1 cellular context compared by ENCODE assay signal in the genomic region with DNA sequence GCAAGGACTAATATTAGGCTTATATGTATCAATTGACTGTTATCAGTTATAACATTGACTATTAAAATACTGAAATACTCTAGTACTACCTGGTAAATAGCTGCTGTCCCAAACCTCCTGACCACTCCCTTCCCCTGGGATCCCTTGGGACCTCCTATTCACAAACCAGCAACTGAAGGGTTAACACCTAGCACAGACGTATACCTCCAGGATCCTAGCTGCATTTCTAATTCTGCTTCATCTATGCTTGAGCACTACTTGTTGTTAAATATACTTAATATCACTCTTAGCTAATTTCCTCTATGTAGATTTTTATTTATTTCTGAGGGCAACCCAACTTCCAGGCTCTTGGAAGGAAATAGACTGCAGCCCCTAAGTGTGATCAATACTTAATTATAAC.
TF ChIP-seq lines count a peak whose summit lies in the region.

No MANE protein-coding gene starts in this region.

TF ChIP-seq in GM23338, 12 proteins besides CTCF, POLR2A, EP300 and RAD21 (continued from another document):
- no peak for TF ChIP-seq JUNB (IDR thresholded peaks at IDR 0.05; ENCODE audit: unreplicated experiment)
- no peak for TF ChIP-seq NANOG (IDR thresholded peaks at IDR 0.05; ENCODE audit: borderline replicate concordance)
- TF ChIP-seq STAT1 (IDR thresholded peaks at IDR 0.05; ENCODE audit: unreplicated experiment): no peak
- TF ChIP-seq ZNF331 (CRISPR knock-in tag; IDR thresholded peaks at IDR 0.05; ENCODE audit: low read depth): no peak
- TF ChIP-seq ZNF114 (CRISPR knock-in tag; IDR thresholded peaks at IDR 0.05): no peak
- TF ChIP-seq POLR2AphosphoS5 (IDR thresholded peaks at IDR 0.05; ENCODE audit: low read depth): no peak
- TF ChIP-seq, protein P1, sequence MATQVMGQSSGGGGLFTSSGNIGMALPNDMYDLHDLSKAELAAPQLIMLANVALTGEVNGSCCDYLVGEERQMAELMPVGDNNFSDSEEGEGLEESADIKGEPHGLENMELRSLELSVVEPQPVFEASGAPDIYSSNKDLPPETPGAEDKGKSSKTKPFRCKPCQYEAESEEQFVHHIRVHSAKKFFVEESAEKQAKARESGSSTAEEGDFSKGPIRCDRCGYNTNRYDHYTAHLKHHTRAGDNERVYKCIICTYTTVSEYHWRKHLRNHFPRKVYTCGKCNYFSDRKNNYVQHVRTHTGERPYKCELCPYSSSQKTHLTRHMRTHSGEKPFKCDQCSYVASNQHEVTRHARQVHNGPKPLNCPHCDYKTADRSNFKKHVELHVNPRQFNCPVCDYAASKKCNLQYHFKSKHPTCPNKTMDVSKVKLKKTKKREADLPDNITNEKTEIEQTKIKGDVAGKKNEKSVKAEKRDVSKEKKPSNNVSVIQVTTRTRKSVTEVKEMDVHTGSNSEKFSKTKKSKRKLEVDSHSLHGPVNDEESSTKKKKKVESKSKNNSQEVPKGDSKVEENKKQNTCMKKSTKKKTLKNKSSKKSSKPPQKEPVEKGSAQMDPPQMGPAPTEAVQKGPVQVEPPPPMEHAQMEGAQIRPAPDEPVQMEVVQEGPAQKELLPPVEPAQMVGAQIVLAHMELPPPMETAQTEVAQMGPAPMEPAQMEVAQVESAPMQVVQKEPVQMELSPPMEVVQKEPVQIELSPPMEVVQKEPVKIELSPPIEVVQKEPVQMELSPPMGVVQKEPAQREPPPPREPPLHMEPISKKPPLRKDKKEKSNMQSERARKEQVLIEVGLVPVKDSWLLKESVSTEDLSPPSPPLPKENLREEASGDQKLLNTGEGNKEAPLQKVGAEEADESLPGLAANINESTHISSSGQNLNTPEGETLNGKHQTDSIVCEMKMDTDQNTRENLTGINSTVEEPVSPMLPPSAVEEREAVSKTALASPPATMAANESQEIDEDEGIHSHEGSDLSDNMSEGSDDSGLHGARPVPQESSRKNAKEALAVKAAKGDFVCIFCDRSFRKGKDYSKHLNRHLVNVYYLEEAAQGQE (IDR thresholded peaks at IDR 0.05; ENCODE audit: unreplicated experiment): no peak
- TF ChIP-seq, protein P2, sequence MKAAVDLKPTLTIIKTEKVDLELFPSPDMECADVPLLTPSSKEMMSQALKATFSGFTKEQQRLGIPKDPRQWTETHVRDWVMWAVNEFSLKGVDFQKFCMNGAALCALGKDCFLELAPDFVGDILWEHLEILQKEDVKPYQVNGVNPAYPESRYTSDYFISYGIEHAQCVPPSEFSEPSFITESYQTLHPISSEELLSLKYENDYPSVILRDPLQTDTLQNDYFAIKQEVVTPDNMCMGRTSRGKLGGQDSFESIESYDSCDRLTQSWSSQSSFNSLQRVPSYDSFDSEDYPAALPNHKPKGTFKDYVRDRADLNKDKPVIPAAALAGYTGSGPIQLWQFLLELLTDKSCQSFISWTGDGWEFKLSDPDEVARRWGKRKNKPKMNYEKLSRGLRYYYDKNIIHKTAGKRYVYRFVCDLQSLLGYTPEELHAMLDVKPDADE (IDR thresholded peaks at IDR 0.05): no peak
- TF ChIP-seq, protein P3, sequence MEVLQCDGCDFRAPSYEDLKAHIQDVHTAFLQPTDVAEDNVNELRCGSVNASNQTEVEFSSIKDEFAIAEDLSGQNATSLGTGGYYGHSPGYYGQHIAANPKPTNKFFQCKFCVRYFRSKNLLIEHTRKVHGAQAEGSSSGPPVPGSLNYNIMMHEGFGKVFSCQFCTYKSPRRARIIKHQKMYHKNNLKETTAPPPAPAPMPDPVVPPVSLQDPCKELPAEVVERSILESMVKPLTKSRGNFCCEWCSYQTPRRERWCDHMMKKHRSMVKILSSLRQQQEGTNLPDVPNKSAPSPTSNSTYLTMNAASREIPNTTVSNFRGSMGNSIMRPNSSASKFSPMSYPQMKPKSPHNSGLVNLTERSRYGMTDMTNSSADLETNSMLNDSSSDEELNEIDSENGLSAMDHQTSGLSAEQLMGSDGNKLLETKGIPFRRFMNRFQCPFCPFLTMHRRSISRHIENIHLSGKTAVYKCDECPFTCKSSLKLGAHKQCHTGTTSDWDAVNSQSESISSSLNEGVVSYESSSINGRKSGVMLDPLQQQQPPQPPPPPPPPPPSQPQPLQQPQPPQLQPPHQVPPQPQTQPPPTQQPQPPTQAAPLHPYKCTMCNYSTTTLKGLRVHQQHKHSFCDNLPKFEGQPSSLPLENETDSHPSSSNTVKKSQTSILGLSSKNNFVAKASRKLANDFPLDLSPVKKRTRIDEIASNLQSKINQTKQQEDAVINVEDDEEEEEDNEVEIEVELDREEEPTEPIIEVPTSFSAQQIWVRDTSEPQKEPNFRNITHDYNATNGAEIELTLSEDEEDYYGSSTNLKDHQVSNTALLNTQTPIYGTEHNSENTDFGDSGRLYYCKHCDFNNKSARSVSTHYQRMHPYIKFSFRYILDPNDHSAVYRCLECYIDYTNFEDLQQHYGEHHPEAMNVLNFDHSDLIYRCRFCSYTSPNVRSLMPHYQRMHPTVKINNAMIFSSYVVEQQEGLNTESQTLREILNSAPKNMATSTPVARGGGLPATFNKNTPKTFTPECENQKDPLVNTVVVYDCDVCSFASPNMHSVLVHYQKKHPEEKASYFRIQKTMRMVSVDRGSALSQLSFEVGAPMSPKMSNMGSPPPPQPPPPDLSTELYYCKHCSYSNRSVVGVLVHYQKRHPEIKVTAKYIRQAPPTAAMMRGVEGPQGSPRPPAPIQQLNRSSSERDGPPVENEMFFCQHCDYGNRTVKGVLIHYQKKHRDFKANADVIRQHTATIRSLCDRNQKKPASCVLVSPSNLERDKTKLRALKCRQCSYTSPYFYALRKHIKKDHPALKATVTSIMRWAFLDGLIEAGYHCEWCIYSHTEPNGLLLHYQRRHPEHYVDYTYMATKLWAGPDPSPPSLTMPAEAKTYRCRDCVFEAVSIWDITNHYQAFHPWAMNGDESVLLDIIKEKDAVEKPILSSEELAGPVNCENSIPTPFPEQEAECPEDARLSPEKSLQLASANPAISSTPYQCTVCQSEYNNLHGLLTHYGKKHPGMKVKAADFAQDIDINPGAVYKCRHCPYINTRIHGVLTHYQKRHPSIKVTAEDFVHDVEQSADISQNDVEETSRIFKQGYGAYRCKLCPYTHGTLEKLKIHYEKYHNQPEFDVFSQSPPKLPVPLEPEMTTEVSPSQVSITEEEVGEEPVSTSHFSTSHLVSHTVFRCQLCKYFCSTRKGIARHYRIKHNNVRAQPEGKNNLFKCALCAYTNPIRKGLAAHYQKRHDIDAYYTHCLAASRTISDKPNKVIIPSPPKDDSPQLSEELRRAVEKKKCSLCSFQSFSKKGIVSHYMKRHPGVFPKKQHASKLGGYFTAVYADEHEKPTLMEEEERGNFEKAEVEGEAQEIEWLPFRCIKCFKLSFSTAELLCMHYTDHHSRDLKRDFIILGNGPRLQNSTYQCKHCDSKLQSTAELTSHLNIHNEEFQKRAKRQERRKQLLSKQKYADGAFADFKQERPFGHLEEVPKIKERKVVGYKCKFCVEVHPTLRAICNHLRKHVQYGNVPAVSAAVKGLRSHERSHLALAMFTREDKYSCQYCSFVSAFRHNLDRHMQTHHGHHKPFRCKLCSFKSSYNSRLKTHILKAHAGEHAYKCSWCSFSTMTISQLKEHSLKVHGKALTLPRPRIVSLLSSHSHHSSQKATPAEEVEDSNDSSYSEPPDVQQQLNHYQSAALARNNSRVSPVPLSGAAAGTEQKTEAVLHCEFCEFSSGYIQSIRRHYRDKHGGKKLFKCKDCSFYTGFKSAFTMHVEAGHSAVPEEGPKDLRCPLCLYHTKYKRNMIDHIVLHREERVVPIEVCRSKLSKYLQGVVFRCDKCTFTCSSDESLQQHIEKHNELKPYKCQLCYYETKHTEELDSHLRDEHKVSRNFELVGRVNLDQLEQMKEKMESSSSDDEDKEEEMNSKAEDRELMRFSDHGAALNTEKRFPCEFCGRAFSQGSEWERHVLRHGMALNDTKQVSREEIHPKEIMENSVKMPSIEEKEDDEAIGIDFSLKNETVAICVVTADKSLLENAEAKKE (CRISPR knock-in tag; IDR thresholded peaks at IDR 0.05): no peak
